ENCODE assay signal across 9 cellular contexts in the genomic region with DNA sequence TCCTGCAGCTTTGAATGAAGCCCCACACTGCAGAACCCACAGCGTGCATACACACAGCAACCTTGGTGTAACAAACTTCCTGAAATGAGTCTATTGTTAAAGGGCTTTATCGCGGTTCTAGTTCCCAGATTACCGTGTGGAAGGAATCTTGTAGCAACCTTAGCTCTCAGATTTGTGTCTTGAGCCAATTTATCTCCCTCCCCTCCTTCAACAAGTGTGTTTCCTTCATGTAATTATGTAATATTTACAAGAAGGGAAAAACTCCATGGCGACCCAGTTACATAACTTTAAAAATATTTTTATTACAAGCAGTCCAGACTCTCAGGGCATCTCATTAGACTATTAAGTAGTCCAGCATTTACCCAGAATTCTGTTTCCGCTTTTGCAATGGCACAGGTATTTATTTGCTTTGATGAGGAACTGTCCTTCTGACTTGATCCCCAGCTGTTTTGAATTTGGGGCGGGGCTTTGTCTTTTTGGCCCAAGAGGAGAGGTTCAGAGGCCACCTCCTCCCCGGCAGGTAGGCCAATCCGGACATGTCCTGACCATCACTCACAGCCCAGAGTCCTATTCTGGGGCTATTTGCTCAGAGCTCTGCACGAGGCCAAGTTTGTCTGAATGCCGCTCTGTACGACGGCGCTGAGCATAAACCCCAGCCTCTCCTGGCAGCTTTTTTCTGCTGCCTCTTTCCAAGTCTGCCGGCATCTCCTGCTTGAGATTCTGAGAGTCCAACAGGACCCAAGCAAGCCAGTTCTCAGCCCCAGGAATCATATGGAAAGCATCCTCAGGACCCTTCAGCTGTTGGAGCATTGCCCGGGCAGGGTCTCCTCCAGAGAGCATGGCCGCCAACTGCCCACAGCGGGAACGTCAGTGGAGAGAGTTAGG. TPM values are rescaled to one million over a fixed set of nuclear protein-coding genes. Genes with fewer than 3 reads are reported as not detected.
DNase-seq lines count a peak whose midpoint lies in the region; ATAC-seq and TF ChIP-seq lines count a peak whose summit lies in the region.
"Had no signal": no experiment of that assay in that cellular context is flagged by ENCODE, and none has a peak within 500 bp of the region (broad histone marks: within the 10 kb centered on the region; RNA-seq: fewer than 3 reads in every experiment).

No MANE protein-coding gene starts in this region.

- H3K9ac ChIP-seq in H9 (ENCODE audit: extremely low read depth, insufficient read length, low read length), result no peak overlapping the region

- no CpG with 5 or more reads among the region's 19 CpGs for WGBS in H9 (ENCODE audit: extremely low coverage, insufficient read length, low lambda C conversion rate)

- no peak overlapping the region for H2BK12ac ChIP-seq in H9 (ENCODE audit: insufficient read length, low read depth, low read length)

- no peak overlapping the region for H2BK15ac ChIP-seq in H9 (ENCODE audit: low read depth, low read length)

- no peaks in the 10 kb centered on the region for H4K20me1 ChIP-seq in H9 (ENCODE audit: control insufficient read depth, insufficient read depth, insufficient read length)

- H4K8ac ChIP-seq in H9 (replicated peaks; ENCODE audit: insufficient read length, low read depth, low read length), result no peak overlapping the region

- no peak overlapping the region for H3K23ac ChIP-seq in H9 (ENCODE audit: insufficient read length, low read depth, low read length)

- H3K79me1 ChIP-seq in H9 (ENCODE audit: insufficient read depth, low read depth, low read length, poor library complexity, severe bottlenecking), result no peaks in the 10 kb centered on the region

- H3K23me2 ChIP-seq in H9 (ENCODE audit: insufficient read length, low read depth, low read length, poor library complexity, severe bottlenecking), result no peaks in the 10 kb centered on the region

- H3K56ac ChIP-seq in H9 (ENCODE audit: insufficient read length, low read depth, low read length), result no peak overlapping the region

- no peak overlapping the region for H3K4me2 ChIP-seq in H9 (ENCODE audit: insufficient read depth, insufficient read length, low read length)

- H3K36me3 ChIP-seq in brain microvascular endothelial cell (replicated peaks), result peaks cover 5% of the 10 kb centered on the region

- H3K4ac ChIP-seq in H9 (ENCODE audit: low read depth, low read length), result no peak overlapping the region

- no peak overlapping the region for H4K5ac ChIP-seq in H9 (ENCODE audit: insufficient read length, low read depth, low read length)

- H3K27ac Mint-ChIP-seq in H9, result peak overlapping the region; percentile 49 to 91 (median 74); a peak in 5 of 7 replicates

- in situ Hi-C loops in astrocyte of the spinal cord (cut with HindIII; ENCODE audit: low sequenced_read_pairs), result no loop called here
- in situ Hi-C loops in brain microvascular endothelial cell (cut with HindIII; ENCODE audit: low pct_ligation_motif_present, low sequenced_read_pairs), result no loop called here

- no peak overlapping the region for H3K4me3 Mint-ChIP-seq in H9

- peaks cover 9 to 29% of the 10 kb centered on the region in 2 experiments for H3K4me1 Mint-ChIP-seq in H9

- H3K9me3 ChIP-seq in H9 (ENCODE audit: control insufficient read depth, low read depth, low read length), result no peaks in the 10 kb centered on the region

- H3K4me1 ChIP-seq in H9 (ENCODE audit: insufficient read depth, low read length), result no peaks in the 10 kb centered on the region

- no peak overlapping the region for H2BK5ac ChIP-seq in H9 (ENCODE audit: insufficient read length, low read length)

- no peak overlapping the region for H4K91ac ChIP-seq in H9 (ENCODE audit: insufficient read length, low read depth, low read length)

- H3K27me3 Mint-ChIP-seq in H9 (ENCODE audit: low read depth), result no peaks in the 10 kb centered on the region

- no peak overlapping the region for H3T11ph ChIP-seq in H9 (ENCODE audit: low read length)

- no peak overlapping the region for H2BK120ac ChIP-seq in H9 (ENCODE audit: low read depth, low read length, poor library complexity, severe bottlenecking)

- TF ChIP-seq CTCF in H9 (conservative IDR thresholded peaks at IDR 0.05), result no peak
- no peak for TF ChIP-seq CTCF in astrocyte of the spinal cord (IDR thresholded peaks at IDR 0.05; ENCODE audit: low read depth, low read length)
- TF ChIP-seq CTCF in brain microvascular endothelial cell (IDR thresholded peaks at IDR 0.05; ENCODE audit: low read depth, low read length, missing control alignments), result no peak

- no peak overlapping the region for H2AK5ac ChIP-seq in H9 (ENCODE audit: insufficient read length, low read length)

- H3K27me3 ChIP-seq in H9 (ENCODE audit: insufficient read depth, low read length) (no peaks in the 10 kb centered on the region), brain microvascular endothelial cell (replicated peaks) (no peaks in the 10 kb centered on the region)

- no peak overlapping the region for H2BK20ac ChIP-seq in H9 (ENCODE audit: low read depth, low read length, poor library complexity, severe bottlenecking)

- no peak overlapping the region for H3K27ac ChIP-seq in H9 (ENCODE audit: insufficient read length, low read depth, low read length)
- peak overlapping the region in 14 of 21 experiments; percentile 5 to 81 (median 59) for H3K27ac ChIP-seq in skin epidermis
- no peak overlapping the region for H3K27ac ChIP-seq in brain microvascular endothelial cell

- no peak for ATAC-seq in HG03457 (IDR thresholded peaks at IDR 0.05; ENCODE audit: unreplicated experiment)

- no peak overlapping the region for H3K18ac ChIP-seq in H9 (ENCODE audit: insufficient read length, low read depth, low read length)

- no peaks in the 10 kb centered on the region for H3K9me3 Mint-ChIP-seq in H9

- H3K4me3 ChIP-seq in astrocyte of the spinal cord (ENCODE audit: low read depth, low read length) (no peak overlapping the region), skin epidermis (no peak overlapping the region), brain microvascular endothelial cell (ENCODE audit: low read depth, low read length) (no peak overlapping the region)

- H2AFZ ChIP-seq in H9 (ENCODE audit: low read length), result no peak overlapping the region

- H3K14ac ChIP-seq in H9 (ENCODE audit: insufficient read depth, low read length), result no peak overlapping the region

- H3K79me2 ChIP-seq in H9 (ENCODE audit: insufficient read depth, low read length), result no peaks in the 10 kb centered on the region

- peaks cover 0 to 11% (median 0%) of the 10 kb centered on the region in 3 experiments; a peak in 2 of 7 replicates for H3K36me3 Mint-ChIP-seq in H9 (ENCODE audit: insufficient read depth in 1 of 3, low read depth in 3 of 3)

- DNase-seq in H9 (peak; percentile 70), astrocyte of the spinal cord (ENCODE audit: low read depth, low spot score) (peak; percentile 33), hypothalamus (lab: John Stamatoyannopoulos, UW) (peak in 34 of 51 donors; percentile 4 to 75 (median 32)), brain microvascular endothelial cell (no peak), NCI-H187 (lab: John Stamatoyannopoulos, UW) (no peak), NCI-H2227 (lab: John Stamatoyannopoulos, UW; ENCODE audit: unreplicated experiment) (no peak)
- DNase-seq: NCI-H1092 treated with DMSO at 0.1 percent for 48 hours had no signal

RNA-seq across cellular contexts. Expression of a gene that starts 35.6 kb away (rescaled TPM):
- 14.6 and 15.2 TPM in 2 replicates for total RNA-seq in H9 (2021)

RNA-seq across cellular contexts. Expression of a gene that starts 37.7 kb away (rescaled TPM):
- total RNA-seq in H9 (2021), result 27.5 and 28.3 TPM in 2 replicates

Comparison
In these comparisons a context has a peak if more than half of its experiments do, and no peak if none do; other contexts are left out.
1. DNase-seq: peak in H9 (single experiment), astrocyte of the spinal cord (single experiment) and hypothalamus (34 of 51); none in brain microvascular endothelial cell (single experiment), NCI-H187 (0 of 2) and NCI-H2227 (single experiment).
2. H3K27ac ChIP-seq: peak in skin epidermis (14 of 21); none in H9 (single experiment) and brain microvascular endothelial cell (single experiment).